Comparison of ENCODE assay signal across 22 cellular contexts in the genomic region with DNA sequence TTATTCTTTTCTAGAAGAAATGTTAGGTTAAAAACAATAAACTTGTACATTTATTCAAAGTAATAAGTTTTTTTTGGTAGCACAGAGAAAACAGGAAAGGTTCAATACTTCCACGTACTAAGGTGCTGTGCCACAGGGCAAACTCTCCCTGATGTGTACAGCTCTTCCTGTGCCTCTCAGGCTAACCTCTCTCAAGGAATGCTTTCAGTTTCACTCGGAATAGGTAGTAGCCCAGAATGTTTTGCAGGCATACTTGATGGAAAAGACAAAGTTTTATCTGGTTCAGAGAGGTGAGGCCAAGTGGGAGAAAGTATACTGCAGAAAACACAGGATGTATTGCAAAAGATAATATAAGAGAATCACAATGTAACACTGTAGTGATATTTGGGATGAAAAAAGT.
A peak's percentile ranks its signal among the peaks of the same experiment; 100 is the strongest.
DNase-seq lines count a peak whose midpoint lies in the region; ATAC-seq and TF ChIP-seq lines count a peak whose summit lies in the region.
"Had no signal": no experiment of that assay in that cellular context is flagged by ENCODE, and none has a peak within 500 bp of the region (broad histone marks: within the 10 kb centered on the region; RNA-seq: fewer than 3 reads in every experiment).

No MANE protein-coding gene starts in this region.

- H3K4me3 Mint-ChIP-seq in Caco-2 (ENCODE audit: unreplicated experiment): peak overlapping the region; percentile 56
- H3K4me3 Mint-ChIP-seq: B cell, CD14-positive monocyte had no signal

- no peaks in the 10 kb centered on the region for H3K79me2 ChIP-seq in MM.1S (ENCODE audit: low read length)

- no peaks in the 10 kb centered on the region for H3K9me2 ChIP-seq in MM.1S (replicated peaks; ENCODE audit: insufficient read depth, low read length)

- ATAC-seq in lower lobe of right lung (peak; percentile 69 to 75), left colon (no peak), GM18909 (IDR thresholded peaks at IDR 0.05; ENCODE audit: poor library complexity, unreplicated experiment) (no peak)

- H3K27ac ChIP-seq in MM.1S (ENCODE audit: low read length) (no peak overlapping the region), lower lobe of right lung (peak overlapping the region; percentile 0), spleen (peak overlapping the region in 5 of 8 donors; percentile 11 to 51 (median 26))
- H3K27ac ChIP-seq: GM23248, SJCRH30 had no signal

- H3K4me1 Mint-ChIP-seq in Caco-2 (ENCODE audit: low read depth, unreplicated experiment): peaks cover 41% of the 10 kb centered on the region

- H3F3A ChIP-seq in MM.1S (ENCODE audit: insufficient read depth, low read length): peaks cover 8% of the 10 kb centered on the region

- POLR2A ChIA-PET in Caco-2 (lab: Charles Lee): no interaction called here

- H3K4me2 ChIP-seq in MM.1S (ENCODE audit: low read depth, low read length): no peak overlapping the region

- no peak for DNase-seq in Caco-2
- DNase-seq in MM.1S: peak; percentile 15
- DNase-seq in lower lobe of right lung: no peak
- DNase-seq in spleen: no peak
- no peak for DNase-seq in left colon
- no peak for DNase-seq in NCI-H226
- no peak for DNase-seq in GM03348 (ENCODE audit: low spot score)
- DNase-seq: DMS53, GDM1, GM23248, KG1, NCI-H1694, NCI-H2081, NCI-H2171 treated with DMSO at 0.1 percent for 48 hours, NCI-H446, NCI-H526, OCI-M1, SJCRH30 had no signal

- CTCF ChIA-PET in Caco-2 (lab: Charles Lee): interaction anchor here (0.5 to 1.1 kb wide), 2 partner anchors 8 to 13 kb away, joined by 4 to 10 read pairs; no protein-coding TSS in a partner anchor

- 60 to 71% (median 65%) methylated on average over 2 of the region's 2 CpGs for WGBS in spleen, 5 donors

- no peaks in the 10 kb centered on the region for H3K9me3 Mint-ChIP-seq in Caco-2 (ENCODE audit: unreplicated experiment)

- peaks cover 17% of the 10 kb centered on the region for H3K36me3 Mint-ChIP-seq in Caco-2 (ENCODE audit: insufficient read depth, unreplicated experiment)

- peak overlapping the region; percentile 63 for H3K27ac Mint-ChIP-seq in Caco-2 (ENCODE audit: unreplicated experiment)
- H3K27ac Mint-ChIP-seq: B cell, CD14-positive monocyte had no signal

- no TSS peak for BruUV-seq in Caco-2 (replicated peaks; lab: Mats Ljungman, UMichigan)

- H2AFZ ChIP-seq in MM.1S (ENCODE audit: low read length): no peak overlapping the region
- H2AFZ ChIP-seq: GM23248 had no signal

- H3K4me1 ChIP-seq in Caco-2 (peaks cover 44% of the 10 kb centered on the region), MM.1S (ENCODE audit: low read length) (peaks cover 20% of the 10 kb centered on the region), lower lobe of right lung (peaks cover 8% of the 10 kb centered on the region), spleen (peaks cover 0 to 19% (median 4%) of the 10 kb centered on the region in 6 donors)

- no peak for TF ChIP-seq POLR2A in spleen (IDR thresholded peaks at IDR 0.05)

- H3K27me3 ChIP-seq in Caco-2 (replicated peaks; ENCODE audit: control insufficient read depth, insufficient read depth, low read length) (no peaks in the 10 kb centered on the region), MM.1S (replicated peaks; ENCODE audit: insufficient read depth, low read length) (no peaks in the 10 kb centered on the region), lower lobe of right lung (ENCODE audit: low read depth) (no peaks in the 10 kb centered on the region), spleen (replicated peaks in 1 of 7) (no peaks in the 10 kb centered on the region)
- H3K27me3 ChIP-seq: SJCRH30 had no signal

- no peak overlapping the region for H3K4me3 ChIP-seq in Caco-2 (ENCODE audit: low read depth, low read length)
- no peak overlapping the region for H3K4me3 ChIP-seq in MM.1S (ENCODE audit: low read length)
- H3K4me3 ChIP-seq in lower lobe of right lung: no peak overlapping the region
- H3K4me3 ChIP-seq in spleen: no peak overlapping the region
- H3K4me3 ChIP-seq: GM23248, HAP-1, SJCRH30 had no signal

- no peak overlapping the region for H3K9ac ChIP-seq in MM.1S (ENCODE audit: low read length)
- H3K9ac ChIP-seq: GM23248 had no signal

- H3K36me3 ChIP-seq in Caco-2 (ENCODE audit: control insufficient read depth, insufficient read depth, low read length) (peaks cover 4% of the 10 kb centered on the region), MM.1S (replicated peaks; ENCODE audit: insufficient read depth, low read length) (no peaks in the 10 kb centered on the region), lower lobe of right lung (no peaks in the 10 kb centered on the region), spleen (peaks cover 0 to 57% (median 10%) of the 10 kb centered on the region in 6 donors)
- H3K36me3 ChIP-seq: HAP-1 had no signal

- H3K9me3 ChIP-seq in Caco-2: no peaks in the 10 kb centered on the region
- H3K9me3 ChIP-seq in MM.1S (replicated peaks; ENCODE audit: insufficient read depth, low read length): no peaks in the 10 kb centered on the region
- no peaks in the 10 kb centered on the region for H3K9me3 ChIP-seq in lower lobe of right lung
- no peaks in the 10 kb centered on the region for H3K9me3 ChIP-seq in spleen
- H3K9me3 ChIP-seq: HAP-1, SJCRH30 had no signal

- H3K27me3 Mint-ChIP-seq in Caco-2 (ENCODE audit: insufficient read depth, unreplicated experiment): no peaks in the 10 kb centered on the region
- H3K27me3 Mint-ChIP-seq: B cell had no signal

- TF ChIP-seq CTCF in Caco-2 (IDR thresholded peaks at IDR 0.05; ENCODE audit: insufficient read depth in 1 of 2, low read depth in 1 of 2, low read length in 1 of 2, severe bottlenecking in 1 of 2, unreplicated experiment in 1 of 2): no peak
- TF ChIP-seq CTCF in MM.1S (IDR thresholded peaks at IDR 0.05; ENCODE audit: low read length): no peak
- no peak for TF ChIP-seq CTCF in lower lobe of right lung (IDR thresholded peaks at IDR 0.05)
- TF ChIP-seq CTCF in spleen (IDR thresholded peaks at IDR 0.05 in 8 of 11, conservative IDR thresholded peaks at IDR 0.05 in 3 of 11): no peak

- no peaks in the 10 kb centered on the region for H4K20me1 ChIP-seq in MM.1S (ENCODE audit: insufficient read depth, low read length)

- intact Hi-C loops in Caco-2 (cut with micrococcal nuclease; ENCODE audit: unreplicated experiment): no loop called here
- intact Hi-C loops in lower lobe of right lung (cut with DNase I): no loop called here
- intact Hi-C loops in spleen (cut with DNase I; ENCODE audit: low total_unique reads): no loop called here
- intact Hi-C loops in left colon (cut with DNase I, micrococcal nuclease): no loop called here

Comparison
In these comparisons a context has a peak if more than half of its experiments do, and no peak if none do; other contexts are left out.
1. ATAC-seq: peak in lower lobe of right lung (2 of 2); none in left colon (single experiment) and GM18909 (single experiment).